ENCODE assay signal across 19 cellular contexts in genomic region chr15:43878466-43878865, GRCh38.
"Had no signal": no experiment of that assay in that cellular context is flagged by ENCODE, and none has a peak within 500 bp of the region (broad histone marks: within the 10 kb centered on the region; RNA-seq: fewer than 3 reads in every experiment).

No MANE protein-coding gene starts in this region.

- H3K9me3 ChIP-seq: body of pancreas, pancreas, right lobe of liver, tibial artery had no signal

- H3K4me1 ChIP-seq: body of pancreas, pancreas, right lobe of liver, tibial artery had no signal

- ATAC-seq: activated CD8-positive, alpha-beta T cell treated with anti-CD3 and anti-CD28 coated beads for 36 hours; body of pancreas; pancreas; right lobe of liver had no signal

- H3K27ac ChIP-seq: body of pancreas, pancreas, right lobe of liver, skin epidermis, tibial artery had no signal

- H3K27me3 ChIP-seq: body of pancreas, pancreas, right lobe of liver, tibial artery had no signal

- H3K4me3 ChIP-seq: body of pancreas, pancreas, right lobe of liver, skin epidermis, tibial artery had no signal

- H3K36me3 ChIP-seq: pancreas, right lobe of liver had no signal

- DNase-seq: activated CD4-positive, alpha-beta T cell treated with anti-CD3 and anti-CD28 coated beads, Interleukin-2, amount 10 ng/mL, durations not matched to agents 7 days and 5 days; activated CD4-positive, CD25-positive, alpha-beta regulatory T cell treated with anti-CD3 and anti-CD28 coated beads, Interleukin-2, amount 50 U/mL, for 72 hours; activated CD8-positive, alpha-beta T cell treated with anti-CD3 and anti-CD28 coated beads for 36 hours; activated naive CD4-positive, alpha-beta T cell; activated T-cell treated with anti-CD3 and anti-CD28 coated beads, Interleukin-2, amount 50 U/mL, for 1 hour; body of pancreas; central memory CD4-positive, alpha-beta T cell; dermis blood vessel endothelial cell; effector CD8-positive, alpha-beta T cell; erythroblast; foreskin fibroblast; hippocampal formation; kidney glomerular epithelial cell; pancreas; right lobe of liver; stimulated activated CD4-positive, alpha-beta T cell treated with anti-CD3 and anti-CD28 coated beads, Interleukin-1b, Interleukin-23, amount 100 ng/mL, for 48 hours; substantia nigra; tibial artery had no signal
